Comparison of ENCODE assay signal across 17 cellular contexts in the genomic region with DNA sequence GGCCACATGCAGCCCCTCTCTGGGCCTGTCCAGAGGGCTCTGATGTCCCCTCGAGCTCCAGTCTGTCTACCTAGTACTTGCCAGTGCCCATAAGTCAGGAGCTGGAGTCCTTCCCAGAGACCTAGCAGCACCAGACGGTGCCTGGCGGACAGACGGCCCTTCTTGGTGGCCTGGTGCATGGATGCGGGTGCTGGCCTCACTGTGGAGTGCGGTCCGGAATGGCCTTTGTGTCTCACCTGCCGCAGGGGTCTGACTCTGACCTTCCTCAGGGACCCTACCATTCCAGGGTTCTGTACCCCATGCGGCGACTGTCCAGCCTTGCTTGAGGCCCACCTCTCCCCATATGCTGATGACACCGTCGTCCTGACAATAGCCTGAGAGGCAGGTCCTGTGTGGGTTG. TPM values are rescaled to one million over a fixed set of nuclear protein-coding genes. Genes with fewer than 3 reads are reported as not detected.
"Had no signal": no experiment of that assay in that cellular context is flagged by ENCODE, and none has a peak within 500 bp of the region (broad histone marks: within the 10 kb centered on the region; RNA-seq: fewer than 3 reads in every experiment).

No MANE protein-coding gene starts in this region.

- H3K27ac ChIP-seq: foreskin keratinocyte, prostate gland, suprapubic skin, upper lobe of left lung had no signal

- H3K27me3 Mint-ChIP-seq: activated CD8-positive, alpha-beta memory T cell treated with anti-CD3 and anti-CD28 coated beads, Interleukin-2, amount 10 ng/mL, durations not matched to agents 7 days and 5 days; activated naive CD8-positive, alpha-beta T cell treated with anti-CD3 and anti-CD28 coated beads, Interleukin-2, amount 10 ng/mL, durations not matched to agents 7 days and 5 days had no signal

- H3K4me1 Mint-ChIP-seq: natural killer cell had no signal

- H3K27me3 ChIP-seq: suprapubic skin, upper lobe of left lung had no signal

- DNase-seq: activated CD4-positive, alpha-beta T cell treated with anti-CD3 and anti-CD28 coated beads, Interleukin-2, amount 50 U/mL, for 4 hours; activated CD8-positive, alpha-beta memory T cell treated with anti-CD3 and anti-CD28 coated beads, Interleukin-2, amount 10 ng/mL, durations not matched to agents 7 days and 5 days; activated naive CD8-positive, alpha-beta T cell treated with anti-CD3 and anti-CD28 coated beads, Interleukin-2, amount 10 ng/mL, durations not matched to agents 7 days and 5 days; foreskin keratinocyte; left colon; mammary epithelial cell; natural killer cell; stimulated activated CD4-positive, alpha-beta T cell treated with anti-CD3 and anti-CD28 coated beads, Interleukin-2, amount 100 ng/mL, for 24 hours; stimulated activated naive CD4-positive, alpha-beta T cell had no signal

- H3K36me3 ChIP-seq: prostate gland, suprapubic skin, upper lobe of left lung had no signal

- H3K9me3 ChIP-seq: prostate gland, suprapubic skin, upper lobe of left lung had no signal

- FAIRE-seq: bronchial epithelial cell, colon, endothelial cell of umbilical vein had no signal

- H3K27ac Mint-ChIP-seq: activated CD8-positive, alpha-beta memory T cell treated with anti-CD3 and anti-CD28 coated beads, Interleukin-2, amount 10 ng/mL, durations not matched to agents 7 days and 5 days; activated naive CD8-positive, alpha-beta T cell treated with anti-CD3 and anti-CD28 coated beads, Interleukin-2, amount 10 ng/mL, durations not matched to agents 7 days and 5 days; natural killer cell had no signal

- H3K36me3 Mint-ChIP-seq: activated CD8-positive, alpha-beta memory T cell treated with anti-CD3 and anti-CD28 coated beads, Interleukin-2, amount 10 ng/mL, durations not matched to agents 7 days and 5 days; activated naive CD8-positive, alpha-beta T cell treated with anti-CD3 and anti-CD28 coated beads, Interleukin-2, amount 10 ng/mL, durations not matched to agents 7 days and 5 days; natural killer cell had no signal

- H3K4me3 ChIP-seq: mucosa of descending colon, prostate gland, suprapubic skin, upper lobe of left lung had no signal

- ATAC-seq: activated CD8-positive, alpha-beta memory T cell treated with anti-CD3 and anti-CD28 coated beads, Interleukin-2, amount 10 ng/mL, durations not matched to agents 7 days and 5 days; foreskin keratinocyte; left colon; mucosa of descending colon; natural killer cell; sciatic nerve had no signal

- H3K4me3 Mint-ChIP-seq: activated CD8-positive, alpha-beta memory T cell treated with anti-CD3 and anti-CD28 coated beads, Interleukin-2, amount 10 ng/mL, durations not matched to agents 7 days and 5 days; activated naive CD8-positive, alpha-beta T cell treated with anti-CD3 and anti-CD28 coated beads, Interleukin-2, amount 10 ng/mL, durations not matched to agents 7 days and 5 days; natural killer cell had no signal

RNA-seq across cellular contexts. Expression of gene SMIM38, which starts 29.4 kb away (rescaled TPM):
- total RNA-seq: endothelial cell of umbilical vein, foreskin keratinocyte had no signal
- polyA plus RNA-seq: foreskin keratinocyte, mammary epithelial cell had no signal
